ENCODE assay signal across 8 cellular contexts in genomic region chr17:4142107-4142900, GRCh38. TPM values are rescaled to one million over a fixed set of nuclear protein-coding genes. Genes with fewer than 3 reads are reported as not detected.
DNase-seq lines count a peak whose midpoint lies in the region; ATAC-seq, FAIRE-seq and TF ChIP-seq lines count a peak whose summit lies in the region.

No MANE protein-coding gene starts in this region.

- no peaks in the 10 kb centered on the region for H3K9me3 ChIP-seq in H1 (ENCODE audit: insufficient read depth in 2 of 2, low read depth in 1 of 2, low read length in 1 of 2)
- no peaks in the 10 kb centered on the region for H3K9me3 ChIP-seq in muscle layer of colon (ENCODE audit: low read length)
- H3K9me3 ChIP-seq in suprapubic skin: no peaks in the 10 kb centered on the region

- H3K9ac ChIP-seq in H1 (replicated peaks in 1 of 4; ENCODE audit: extremely low read depth in 1 of 4, low read depth in 3 of 4, low read length in 3 of 4) (peak overlapping the region; percentile 15 to 54 (median 44); a peak in 6 of 7 replicates), muscle layer of colon (ENCODE audit: low read length) (peak overlapping the region; percentile 51)

- H2BK120ac ChIP-seq in H1 (replicated peaks; ENCODE audit: low read depth, low read length): no peak overlapping the region

- no peak overlapping the region for H2BK12ac ChIP-seq in H1 (ENCODE audit: low read depth, low read length)

- POLR2A ChIA-PET in H1 (lab: Charles Lee; ENCODE audit: partially characterized antibody): interaction anchor here (0.6 to 7.9 kb wide), 14 partner anchors 9 to 447 kb away, joined by 3 to 117 read pairs (median 4); partner anchors contain the start of genes ANKFY1, NCBP3 and P2RX5

- no peak overlapping the region for H3K56ac ChIP-seq in H1 (replicated peaks; ENCODE audit: insufficient read length, low read depth, low read length)

- H3K27me3 ChIP-seq in H1 (replicated peaks in 1 of 4; ENCODE audit: control insufficient read depth in 3 of 4, extremely low read depth in 1 of 4, insufficient read depth in 3 of 4, low read length in 3 of 4) (no peaks in the 10 kb centered on the region), muscle layer of colon (ENCODE audit: control insufficient read depth in 1 of 2, insufficient read depth in 2 of 2, low read length in 2 of 2) (no peaks in the 10 kb centered on the region), suprapubic skin (no peaks in the 10 kb centered on the region)

- no peak overlapping the region for H2BK5ac ChIP-seq in H1 (ENCODE audit: low read depth, low read length)

- TF ChIP-seq CTCF in H1 (IDR thresholded peaks at IDR 0.05; ENCODE audit: control extremely low read depth in 1 of 3, insufficient read depth in 1 of 3, low read depth in 1 of 3, low read length in 3 of 3): no peak
- no peak for TF ChIP-seq CTCF in suprapubic skin (IDR thresholded peaks at IDR 0.05)

- ATAC-seq in GM18907 (IDR thresholded peaks at IDR 0.05; ENCODE audit: unreplicated experiment) (peak; percentile 8), HG03354 (IDR thresholded peaks at IDR 0.05; ENCODE audit: poor library complexity, severe bottlenecking, unreplicated experiment) (peak; percentile 19)

- DNase-seq in ACHN (peak; percentile 46), H1 (ENCODE audit: low read depth in 1 of 2, low spot score in 2 of 2) (no peak), suprapubic skin (ENCODE audit: low spot score in 2 of 2) (peak; percentile 72 to 82), NCI-H1930 (lab: John Stamatoyannopoulos, UW) (no peak)
- DNase-seq in activated CD4-positive, CD25-positive, alpha-beta regulatory T cell treated with anti-CD3 and anti-CD28 coated beads, Interleukin-2, amount 50 U/mL, for 16 hours (ENCODE audit: low read depth, low spot score): peak; percentile 1

- no peak overlapping the region for H2AFZ ChIP-seq in H1 (ENCODE audit: low read length)

- H3K18ac ChIP-seq in H1 (ENCODE audit: extremely low read depth, low read length): no peak overlapping the region

- H3K79me1 ChIP-seq in H1 (ENCODE audit: low read depth, low read length): no peaks in the 10 kb centered on the region; the same call in none of the 2 replicates

- TF ChIP-seq POLR2A in H1 (IDR thresholded peaks at IDR 0.05; ENCODE audit: control extremely low read depth in 1 of 2, low read depth in 2 of 2, low read length in 2 of 2): no peak
- TF ChIP-seq POLR2A in suprapubic skin (IDR thresholded peaks at IDR 0.05): no peak

- no peak overlapping the region for H2BK20ac ChIP-seq in H1 (ENCODE audit: low read length)

- TF ChIP-seq RAD21 in H1 (IDR thresholded peaks at IDR 0.05 in 1 of 2, conservative IDR thresholded peaks at IDR 0.05 in 1 of 2; ENCODE audit: low read depth in 2 of 2, low read length in 2 of 2): no peak

- H3K4me2 ChIP-seq in H1 (ENCODE audit: insufficient read depth in 1 of 2, low read depth in 2 of 2, low read length in 2 of 2): peak overlapping the region; percentile 84 to 96

- H3K4ac ChIP-seq in H1 (replicated peaks; ENCODE audit: insufficient read length, low read depth, low read length): no peak overlapping the region

- no peak overlapping the region for H3K23ac ChIP-seq in H1 (ENCODE audit: insufficient read length)

- peaks cover 0 to 33% of the 10 kb centered on the region in 2 experiments; a peak in 2 of 4 replicates for H3K79me2 ChIP-seq in H1 (ENCODE audit: control insufficient read depth in 1 of 2, insufficient read depth in 2 of 2, low read length in 2 of 2)

- H3K4me1 ChIP-seq in H1 (replicated peaks in 1 of 4; ENCODE audit: control insufficient read depth in 3 of 4, insufficient read depth in 4 of 4, low read length in 3 of 4): peaks cover 0 to 4% (median 1%) of the 10 kb centered on the region in 4 experiments; a peak in 2 of 7 replicates
- peaks cover 45% of the 10 kb centered on the region for H3K4me1 ChIP-seq in muscle layer of colon (ENCODE audit: insufficient read depth, low read length)
- H3K4me1 ChIP-seq in suprapubic skin: peaks cover 60% of the 10 kb centered on the region

- H3K14ac ChIP-seq in H1 (ENCODE audit: insufficient read length): no peak overlapping the region

- no peak for FAIRE-seq in H1 (lab: Jason Lieb, UNC)

- no peak overlapping the region for H4K5ac ChIP-seq in H1 (ENCODE audit: insufficient read length, low read depth, low read length)

- in situ Hi-C loops in ACHN (cut with HindIII; ENCODE audit: low pct_ligation_motif_present, low pct_unique_long_range_greater_than_20kb, low sequenced_read_pairs): no loop called here

- peak overlapping the region; percentile 50 to 91 (median 80) for H3K4me3 ChIP-seq in H1 (ENCODE audit: extremely low read depth in 1 of 4, insufficient read depth in 2 of 4, low read depth in 3 of 4, low read length in 4 of 4)
- peak overlapping the region; percentile 83 to 95 for H3K4me3 ChIP-seq in muscle layer of colon (ENCODE audit: low read depth in 1 of 2, low read length in 2 of 2)
- H3K4me3 ChIP-seq in suprapubic skin: peak overlapping the region; percentile 97

- 8% methylated on average over 56 of the region's 56 CpGs; no CpG with 5 or more reads in 1 of the 2 experiments for WGBS in H1 (ENCODE audit: extremely low coverage in 1 of 2, insufficient coverage in 1 of 2, insufficient read length in 1 of 2, insufficient replicate concordance in 2 of 2, low coverage in 1 of 2, low lambda C conversion rate in 2 of 2, missing lambda C conversion rate in 1 of 2), 2 experiments
- WGBS in suprapubic skin: 8% methylated on average over 14 of the region's 56 CpGs

- CTCF ChIA-PET in H1 (lab: Charles Lee; ENCODE audit: partially characterized antibody): interaction anchor here (0.8 to 1.9 kb wide), 5 partner anchors 10 to 278 kb away, joined by 3 to 9 read pairs (median 3); no protein-coding TSS in a partner anchor

- H4K8ac ChIP-seq in H1 (ENCODE audit: extremely low read depth, insufficient read depth, low read length): no peak overlapping the region

- H3K27ac ChIP-seq in H1 (ENCODE audit: low read depth, low read length) (no peak overlapping the region), muscle layer of colon (ENCODE audit: low read depth, low read length) (peak overlapping the region; percentile 94), suprapubic skin (peak overlapping the region; percentile 99)

- peaks cover 0 to 5% of the 10 kb centered on the region in 2 experiments for H4K20me1 ChIP-seq in H1 (replicated peaks in 1 of 2; ENCODE audit: control insufficient read depth in 1 of 2, insufficient read depth in 2 of 2, low read length in 2 of 2)

- no peaks in the 10 kb centered on the region for H3K36me3 ChIP-seq in H1 (ENCODE audit: control insufficient read depth in 2 of 4, insufficient read depth in 4 of 4, low read length in 3 of 4)
- H3K36me3 ChIP-seq in muscle layer of colon (ENCODE audit: insufficient read depth, low read length): no peaks in the 10 kb centered on the region
- no peaks in the 10 kb centered on the region for H3K36me3 ChIP-seq in suprapubic skin

- H3K23me2 ChIP-seq in H1 (ENCODE audit: low read depth, low read length): peaks cover 6% of the 10 kb centered on the region; the same call in 1 of the 2 replicates

- TF ChIP-seq EP300 in H1 (IDR thresholded peaks at IDR 0.05; ENCODE audit: borderline replicate concordance in 1 of 2, low read depth in 2 of 2, low read length in 2 of 2): no peak
- no peak for TF ChIP-seq EP300 in suprapubic skin (IDR thresholded peaks at IDR 0.05)

- no peak overlapping the region for H2BK15ac ChIP-seq in H1 (ENCODE audit: low read length)

- no peak overlapping the region for H4K91ac ChIP-seq in H1 (replicated peaks; ENCODE audit: insufficient read length, low read length)

- no peak overlapping the region for H2AK5ac ChIP-seq in H1 (ENCODE audit: low read depth, low read length)

TF ChIP-seq in H1, 55 proteins besides CTCF, POLR2A, EP300 and RAD21:
- TF ChIP-seq TBP (IDR thresholded peaks at IDR 0.05; ENCODE audit: low read depth, low read length) (no peak), KDM1A (IDR thresholded peaks at IDR 0.05; ENCODE audit: borderline replicate concordance, low read length) (no peak), USF2 (IDR thresholded peaks at IDR 0.05; ENCODE audit: low read length) (no peak), HDAC2 (IDR thresholded peaks at IDR 0.05; ENCODE audit: borderline replicate concordance in 1 of 2, low read depth in 2 of 2, low read length in 2 of 2) (peak in 1 of 2 experiments; percentile 71; a peak in 2 of 4 replicates), ASH2L (IDR thresholded peaks at IDR 0.05; ENCODE audit: low read length) (no peak)

RNA-seq across cellular contexts. Expression of gene ZZEF1, which starts 0.5 kb away (rescaled TPM):
- total RNA-seq in H1 (2021; fragmentation: NEBNext Ultra II Directional; extraction: Animal tissue kit (Norgen Biotek cat#: 25700)): 17.8 and 18.3 TPM in 2 replicates
- 5.2 and 7.3 TPM in 2 replicates for polyA plus RNA-seq in H1 (2011; rRNA removed)
- 6.5 TPM for polyA plus RNA-seq in H1 (2011; cell fraction: cytosol; rRNA removed)
- 32.0 TPM for polyA plus RNA-seq in H1 (2011; cell fraction: nucleus; rRNA removed)
- polyA plus RNA-seq in H1 (2012, experiment 1 of 2): 8.3 to 9.2 TPM (median 8.7 TPM) in 4 replicates
- 2.0 TPM for polyA plus RNA-seq in H1 (2012, experiment 2 of 2)
- polyA plus RNA-seq in H1 (2013, experiment 1 of 2): 6.1 TPM
- polyA plus RNA-seq in H1 (2013, experiment 2 of 2): 5.3 TPM
- polyA minus RNA-seq in H1 (2011; rRNA and poly(A)+ RNA removed): 48.0 and 56.4 TPM in 2 replicates
- polyA minus RNA-seq in H1 (2011; cell fraction: cytosol; rRNA and poly(A)+ RNA removed): 15.1 TPM
- polyA minus RNA-seq in H1 (2011; cell fraction: nucleus; rRNA and poly(A)+ RNA removed): 60.2 TPM
- 100 to 1,000 TPM in 1 of 4 donors, 10 to 100 TPM in 3; 47.5 to 171 (median 81.0) TPM for total RNA-seq in suprapubic skin

RNA-seq across cellular contexts. Expression of gene CYB5D2, which starts 0.7 kb away (rescaled TPM):
- 4.5 and 5.6 TPM in 2 replicates for total RNA-seq in H1 (2021; fragmentation: NEBNext Ultra II Directional; extraction: Animal tissue kit (Norgen Biotek cat#: 25700))
- 15.1 and 21.2 TPM in 2 replicates for polyA plus RNA-seq in H1 (2011; rRNA removed)
- 19.8 TPM for polyA plus RNA-seq in H1 (2011; cell fraction: cytosol; rRNA removed)
- polyA plus RNA-seq in H1 (2011; cell fraction: nucleus; rRNA removed): 16.7 TPM
- 7.3 to 10.8 TPM (median 10.4 TPM) in 4 replicates for polyA plus RNA-seq in H1 (2012, experiment 1 of 2)
- polyA plus RNA-seq in H1 (2012, experiment 2 of 2): 6.5 TPM
- polyA plus RNA-seq in H1 (2013, experiment 1 of 2): 4.4 TPM
- polyA plus RNA-seq in H1 (2013, experiment 2 of 2): 5.0 TPM
- 12.9 and 16.1 TPM in 2 replicates for polyA minus RNA-seq in H1 (2011; rRNA and poly(A)+ RNA removed)
- polyA minus RNA-seq in H1 (2011; cell fraction: cytosol; rRNA and poly(A)+ RNA removed): 8.3 TPM
- 5.9 TPM for polyA minus RNA-seq in H1 (2011; cell fraction: nucleus; rRNA and poly(A)+ RNA removed)
- total RNA-seq in suprapubic skin: 10 to 100 TPM; 17.7 to 41.3 (median 28.3) TPM

Comparison
In these comparisons a context has a peak if more than half of its experiments do, and no peak if none do; other contexts are left out.
1. DNase-seq: peak in ACHN (single experiment), activated CD4-positive, CD25-positive, alpha-beta regulatory T cell treated with anti-CD3 and anti-CD28 coated beads, Interleukin-2, amount 50 U/mL, for 16 hours (single experiment) and suprapubic skin (2 of 2); none in H1 (0 of 2) and NCI-H1930 (0 of 2).
2. Peak in every context shown above with its lines, with median percentiles within 50 percentile points of each other: H3K4me3 ChIP-seq.